Comparison of ENCODE assay signal across 2 cellular contexts in the genomic region with DNA sequence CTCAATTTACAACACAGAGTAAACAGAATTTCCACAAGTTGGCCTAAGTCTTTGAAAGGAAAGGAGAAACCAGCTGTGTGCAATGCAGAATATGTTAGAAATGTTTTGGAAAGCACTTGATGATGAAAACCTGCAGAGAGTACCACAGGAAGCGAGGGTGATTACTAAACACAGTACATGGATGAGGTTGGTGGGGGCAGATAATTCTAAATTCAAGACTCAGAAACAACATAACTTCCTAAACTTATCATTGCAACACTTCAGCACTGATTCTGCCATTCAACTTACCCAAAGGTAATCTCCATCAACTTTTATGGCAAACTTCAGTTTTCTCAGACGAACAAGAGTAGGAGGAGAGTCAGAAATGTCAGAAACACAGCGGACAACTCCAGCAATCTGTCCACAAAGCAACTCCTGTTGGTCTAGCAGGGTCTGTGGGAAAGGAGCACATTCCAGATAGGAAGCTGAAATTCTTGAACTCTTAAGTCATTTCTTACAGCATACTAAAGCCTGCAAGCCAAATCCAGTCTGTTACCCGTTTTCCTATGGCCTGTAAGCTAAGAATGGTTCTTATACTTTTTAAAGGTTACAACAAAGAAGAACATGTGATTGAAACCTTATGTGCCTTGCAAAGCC.
TF ChIP-seq lines count a peak whose summit lies in the region.

No MANE protein-coding gene starts in this region.

TF ChIP-seq in HepG2, 621 proteins besides CTCF, POLR2A, EP300 and RAD21 (continues in another document):
- TF ChIP-seq, protein P1, sequence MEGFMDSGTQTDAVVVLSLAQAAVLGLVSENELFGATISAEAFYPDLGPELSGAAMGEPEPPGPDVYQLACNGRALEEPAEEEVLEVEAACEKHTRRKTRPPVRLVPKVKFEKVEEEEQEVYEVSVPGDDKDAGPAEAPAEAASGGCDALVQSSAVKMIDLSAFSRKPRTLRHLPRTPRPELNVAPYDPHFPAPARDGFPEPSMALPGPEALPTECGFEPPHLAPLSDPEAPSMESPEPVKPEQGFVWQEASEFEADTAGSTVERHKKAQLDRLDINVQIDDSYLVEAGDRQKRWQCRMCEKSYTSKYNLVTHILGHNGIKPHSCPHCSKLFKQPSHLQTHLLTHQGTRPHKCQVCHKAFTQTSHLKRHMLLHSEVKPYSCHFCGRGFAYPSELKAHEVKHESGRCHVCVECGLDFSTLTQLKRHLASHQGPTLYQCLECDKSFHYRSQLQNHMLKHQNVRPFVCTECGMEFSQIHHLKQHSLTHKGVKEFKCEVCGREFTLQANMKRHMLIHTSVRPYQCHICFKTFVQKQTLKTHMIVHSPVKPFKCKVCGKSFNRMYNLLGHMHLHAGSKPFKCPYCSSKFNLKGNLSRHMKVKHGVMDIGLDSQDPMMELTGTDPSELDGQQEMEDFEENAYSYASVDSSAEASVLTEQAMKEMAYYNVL (CRISPR knock-in tag; IDR thresholded peaks at IDR 0.05; ENCODE audit: borderline replicate concordance): no peak
- TF ChIP-seq, protein P2, sequence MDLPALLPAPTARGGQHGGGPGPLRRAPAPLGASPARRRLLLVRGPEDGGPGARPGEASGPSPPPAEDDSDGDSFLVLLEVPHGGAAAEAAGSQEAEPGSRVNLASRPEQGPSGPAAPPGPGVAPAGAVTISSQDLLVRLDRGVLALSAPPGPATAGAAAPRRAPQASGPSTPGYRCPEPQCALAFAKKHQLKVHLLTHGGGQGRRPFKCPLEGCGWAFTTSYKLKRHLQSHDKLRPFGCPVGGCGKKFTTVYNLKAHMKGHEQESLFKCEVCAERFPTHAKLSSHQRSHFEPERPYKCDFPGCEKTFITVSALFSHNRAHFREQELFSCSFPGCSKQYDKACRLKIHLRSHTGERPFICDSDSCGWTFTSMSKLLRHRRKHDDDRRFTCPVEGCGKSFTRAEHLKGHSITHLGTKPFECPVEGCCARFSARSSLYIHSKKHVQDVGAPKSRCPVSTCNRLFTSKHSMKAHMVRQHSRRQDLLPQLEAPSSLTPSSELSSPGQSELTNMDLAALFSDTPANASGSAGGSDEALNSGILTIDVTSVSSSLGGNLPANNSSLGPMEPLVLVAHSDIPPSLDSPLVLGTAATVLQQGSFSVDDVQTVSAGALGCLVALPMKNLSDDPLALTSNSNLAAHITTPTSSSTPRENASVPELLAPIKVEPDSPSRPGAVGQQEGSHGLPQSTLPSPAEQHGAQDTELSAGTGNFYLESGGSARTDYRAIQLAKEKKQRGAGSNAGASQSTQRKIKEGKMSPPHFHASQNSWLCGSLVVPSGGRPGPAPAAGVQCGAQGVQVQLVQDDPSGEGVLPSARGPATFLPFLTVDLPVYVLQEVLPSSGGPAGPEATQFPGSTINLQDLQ (CRISPR knock-in tag; IDR thresholded peaks at IDR 0.05): no peak
- TF ChIP-seq ZNF761 (CRISPR knock-in tag; conservative IDR thresholded peaks at IDR 0.05): no peak
- TF ChIP-seq ZNF205 (CRISPR knock-in tag; IDR thresholded peaks at IDR 0.05): no peak
- TF ChIP-seq HNRNPUL1 (IDR thresholded peaks at IDR 0.05; ENCODE audit: low read depth, low read length): no peak
- TF ChIP-seq, protein P3, sequence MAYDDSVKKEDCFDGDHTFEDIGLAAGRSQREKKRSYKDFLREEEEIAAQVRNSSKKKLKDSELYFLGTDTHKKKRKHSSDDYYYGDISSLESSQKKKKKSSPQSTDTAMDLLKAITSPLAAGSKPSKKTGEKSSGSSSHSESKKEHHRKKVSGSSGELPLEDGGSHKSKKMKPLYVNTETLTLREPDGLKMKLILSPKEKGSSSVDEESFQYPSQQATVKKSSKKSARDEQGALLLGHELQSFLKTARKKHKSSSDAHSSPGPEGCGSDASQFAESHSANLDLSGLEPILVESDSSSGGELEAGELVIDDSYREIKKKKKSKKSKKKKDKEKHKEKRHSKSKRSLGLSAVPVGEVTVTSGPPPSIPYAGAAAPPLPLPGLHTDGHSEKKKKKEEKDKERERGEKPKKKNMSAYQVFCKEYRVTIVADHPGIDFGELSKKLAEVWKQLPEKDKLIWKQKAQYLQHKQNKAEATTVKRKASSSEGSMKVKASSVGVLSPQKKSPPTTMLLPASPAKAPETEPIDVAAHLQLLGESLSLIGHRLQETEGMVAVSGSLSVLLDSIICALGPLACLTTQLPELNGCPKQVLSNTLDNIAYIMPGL (CRISPR knock-in tag; IDR thresholded peaks at IDR 0.05; ENCODE audit: borderline replicate concordance in 1 of 2, low read depth in 1 of 2): no peak
- TF ChIP-seq SRSF1 (optimal IDR thresholded peaks at IDR 0.05; ENCODE audit: low read depth, low read length): no peak
- TF ChIP-seq NFIC (IDR thresholded peaks at IDR 0.05; ENCODE audit: low read length): no peak
- TF ChIP-seq NPAS2 (CRISPR knock-in tag; IDR thresholded peaks at IDR 0.05; ENCODE audit: borderline replicate concordance): no peak
- TF ChIP-seq, protein P4, sequence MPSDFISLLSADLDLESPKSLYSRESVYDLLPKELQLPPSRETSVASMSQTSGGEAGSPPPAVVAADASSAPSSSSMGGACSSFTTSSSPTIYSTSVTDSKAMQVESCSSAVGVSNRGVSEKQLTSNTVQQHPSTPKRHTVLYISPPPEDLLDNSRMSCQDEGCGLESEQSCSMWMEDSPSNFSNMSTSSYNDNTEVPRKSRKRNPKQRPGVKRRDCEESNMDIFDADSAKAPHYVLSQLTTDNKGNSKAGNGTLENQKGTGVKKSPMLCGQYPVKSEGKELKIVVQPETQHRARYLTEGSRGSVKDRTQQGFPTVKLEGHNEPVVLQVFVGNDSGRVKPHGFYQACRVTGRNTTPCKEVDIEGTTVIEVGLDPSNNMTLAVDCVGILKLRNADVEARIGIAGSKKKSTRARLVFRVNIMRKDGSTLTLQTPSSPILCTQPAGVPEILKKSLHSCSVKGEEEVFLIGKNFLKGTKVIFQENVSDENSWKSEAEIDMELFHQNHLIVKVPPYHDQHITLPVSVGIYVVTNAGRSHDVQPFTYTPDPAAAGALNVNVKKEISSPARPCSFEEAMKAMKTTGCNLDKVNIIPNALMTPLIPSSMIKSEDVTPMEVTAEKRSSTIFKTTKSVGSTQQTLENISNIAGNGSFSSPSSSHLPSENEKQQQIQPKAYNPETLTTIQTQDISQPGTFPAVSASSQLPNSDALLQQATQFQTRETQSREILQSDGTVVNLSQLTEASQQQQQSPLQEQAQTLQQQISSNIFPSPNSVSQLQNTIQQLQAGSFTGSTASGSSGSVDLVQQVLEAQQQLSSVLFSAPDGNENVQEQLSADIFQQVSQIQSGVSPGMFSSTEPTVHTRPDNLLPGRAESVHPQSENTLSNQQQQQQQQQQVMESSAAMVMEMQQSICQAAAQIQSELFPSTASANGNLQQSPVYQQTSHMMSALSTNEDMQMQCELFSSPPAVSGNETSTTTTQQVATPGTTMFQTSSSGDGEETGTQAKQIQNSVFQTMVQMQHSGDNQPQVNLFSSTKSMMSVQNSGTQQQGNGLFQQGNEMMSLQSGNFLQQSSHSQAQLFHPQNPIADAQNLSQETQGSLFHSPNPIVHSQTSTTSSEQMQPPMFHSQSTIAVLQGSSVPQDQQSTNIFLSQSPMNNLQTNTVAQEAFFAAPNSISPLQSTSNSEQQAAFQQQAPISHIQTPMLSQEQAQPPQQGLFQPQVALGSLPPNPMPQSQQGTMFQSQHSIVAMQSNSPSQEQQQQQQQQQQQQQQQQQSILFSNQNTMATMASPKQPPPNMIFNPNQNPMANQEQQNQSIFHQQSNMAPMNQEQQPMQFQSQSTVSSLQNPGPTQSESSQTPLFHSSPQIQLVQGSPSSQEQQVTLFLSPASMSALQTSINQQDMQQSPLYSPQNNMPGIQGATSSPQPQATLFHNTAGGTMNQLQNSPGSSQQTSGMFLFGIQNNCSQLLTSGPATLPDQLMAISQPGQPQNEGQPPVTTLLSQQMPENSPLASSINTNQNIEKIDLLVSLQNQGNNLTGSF (CRISPR knock-in tag; IDR thresholded peaks at IDR 0.05): no peak
- TF ChIP-seq ZNF251 (CRISPR knock-in tag; IDR thresholded peaks at IDR 0.05): no peak

TF ChIP-seq in HEK293T, 16 proteins besides CTCF, POLR2A, EP300 and RAD21:
- TF ChIP-seq, protein P5, sequence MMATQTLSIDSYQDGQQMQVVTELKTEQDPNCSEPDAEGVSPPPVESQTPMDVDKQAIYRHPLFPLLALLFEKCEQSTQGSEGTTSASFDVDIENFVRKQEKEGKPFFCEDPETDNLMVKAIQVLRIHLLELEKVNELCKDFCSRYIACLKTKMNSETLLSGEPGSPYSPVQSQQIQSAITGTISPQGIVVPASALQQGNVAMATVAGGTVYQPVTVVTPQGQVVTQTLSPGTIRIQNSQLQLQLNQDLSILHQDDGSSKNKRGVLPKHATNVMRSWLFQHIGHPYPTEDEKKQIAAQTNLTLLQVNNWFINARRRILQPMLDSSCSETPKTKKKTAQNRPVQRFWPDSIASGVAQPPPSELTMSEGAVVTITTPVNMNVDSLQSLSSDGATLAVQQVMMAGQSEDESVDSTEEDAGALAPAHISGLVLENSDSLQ (IDR thresholded peaks at IDR 0.05): no peak
- TF ChIP-seq L3MBTL2 (conservative IDR thresholded peaks at IDR 0.05): no peak
- no peak for TF ChIP-seq SP1 (IDR thresholded peaks at IDR 0.05)
- TF ChIP-seq SUZ12 (IDR thresholded peaks at IDR 0.05): no peak
- no peak for TF ChIP-seq ELF4 (IDR thresholded peaks at IDR 0.05)
- no peak for TF ChIP-seq CTBP1 (IDR thresholded peaks at IDR 0.05; ENCODE audit: borderline replicate concordance)
- TF ChIP-seq ZNF384 (IDR thresholded peaks at IDR 0.05): no peak
- no peak for TF ChIP-seq FOXK2 (IDR thresholded peaks at IDR 0.05)
- no peak for TF ChIP-seq FOXM1 (IDR thresholded peaks at IDR 0.05; ENCODE audit: borderline replicate concordance)
- no peak for TF ChIP-seq TARDBP (IDR thresholded peaks at IDR 0.05)
- no peak for TF ChIP-seq FOXA1 (IDR thresholded peaks at IDR 0.05)
- no peak for TF ChIP-seq BHLHE40 (IDR thresholded peaks at IDR 0.05; ENCODE audit: borderline replicate concordance)
- TF ChIP-seq HDGF (IDR thresholded peaks at IDR 0.05; ENCODE audit: borderline replicate concordance): no peak
